Comparison of ENCODE assay signal across 12 cellular contexts in genomic region chr2:12430036-12430795, GRCh38.
DNase-seq lines count a peak whose midpoint lies in the region; ATAC-seq, FAIRE-seq and TF ChIP-seq lines count a peak whose summit lies in the region.
"Had no signal": no experiment of that assay in that cellular context is flagged by ENCODE, and none has a peak within 500 bp of the region (broad histone marks: within the 10 kb centered on the region; RNA-seq: fewer than 3 reads in every experiment).

No MANE protein-coding gene starts in this region.

- H3K27ac ChIP-seq in GM23248, result peak overlapping the region; percentile 47
- H3K27ac ChIP-seq in keratinocyte (ENCODE audit: control insufficient read depth, insufficient read depth, low read length), result no peak overlapping the region
- H3K27ac ChIP-seq: suprapubic skin had no signal

- H3K27me3 Mint-ChIP-seq in activated T-helper 2 cell treated with anti-CD3 and anti-CD28 coated beads, Interferon-gamma antibody, Interleukin-2, Interleukin-4, amounts not matched to agents 10 μg/mL and 5 μg/mL and 100 μg/mL, durations not matched to agents 14 hours and 24 hours and 36 hours (ENCODE audit: low read depth), result no peaks in the 10 kb centered on the region

- H3K4me3 ChIP-seq in GM23248 (no peak overlapping the region), keratinocyte (ENCODE audit: control insufficient read depth in 2 of 3, extremely low read depth in 1 of 3, insufficient read depth in 2 of 3, low read depth in 1 of 3, low read length in 3 of 3) (no peak overlapping the region)
- H3K4me3 ChIP-seq: lung, suprapubic skin had no signal

- H3K4me1 ChIP-seq in GM23248 (ENCODE audit: insufficient read depth) (peaks cover 25% of the 10 kb centered on the region), keratinocyte (ENCODE audit: control insufficient read depth, extremely low read depth, insufficient read depth, low read length) (peaks cover 9% of the 10 kb centered on the region)
- H3K4me1 ChIP-seq: suprapubic skin had no signal

- peaks cover 9% of the 10 kb centered on the region for H3F3A ChIP-seq in GM23248 (ENCODE audit: insufficient read depth)

- H3K79me2 ChIP-seq in GM23248 (ENCODE audit: insufficient read depth), result no peaks in the 10 kb centered on the region
- no peaks in the 10 kb centered on the region for H3K79me2 ChIP-seq in keratinocyte (ENCODE audit: control insufficient read depth, insufficient read depth, low read length)

- in situ Hi-C loops in GM23248 (cut with MboI), result no loop called here
- in situ Hi-C loops in KBM-7 (cut with MboI; ENCODE audit: low pct_unique_long_range_greater_than_20kb, low sequenced_read_pairs), result no loop called here

- no peaks in the 10 kb centered on the region for H3K9me2 ChIP-seq in GM23248 (ENCODE audit: insufficient read depth)

- H2AFZ ChIP-seq in GM23248 (peak overlapping the region; percentile 34; the same call in 1 of the 2 replicates), keratinocyte (ENCODE audit: control insufficient read depth, low read length) (peak overlapping the region; percentile 44)

- dilution Hi-C loops in keratinocyte (cut with MboI; ENCODE audit: extremely low pct_ligation_motif_present, low sequenced_read_pairs), result no loop called here

- H3K36me3 Mint-ChIP-seq in activated T-helper 2 cell treated with anti-CD3 and anti-CD28 coated beads, Interferon-gamma antibody, Interleukin-2, Interleukin-4, amounts not matched to agents 10 μg/mL and 5 μg/mL and 100 μg/mL, durations not matched to agents 14 hours and 24 hours and 36 hours (ENCODE audit: low read depth), result no peaks in the 10 kb centered on the region

- H3K9ac ChIP-seq in GM23248 (no peak overlapping the region), keratinocyte (ENCODE audit: control insufficient read depth, extremely low read depth, insufficient read depth, low read length) (no peak overlapping the region)

- TF ChIP-seq CTCF in keratinocyte (optimal IDR thresholded peaks at IDR 0.05 in 1 of 3, IDR thresholded peaks at IDR 0.05 in 1 of 3, conservative IDR thresholded peaks at IDR 0.05 in 1 of 3; ENCODE audit: extremely low read depth in 1 of 3, insufficient read depth in 2 of 3, low read length in 3 of 3), result no peak

- H3K9me1 ChIP-seq in keratinocyte (ENCODE audit: control insufficient read depth, extremely low read depth, insufficient read depth, low read length), result no peaks in the 10 kb centered on the region

- H3K9me3 ChIP-seq in GM23248 (ENCODE audit: low read depth), result no peaks in the 10 kb centered on the region
- H3K9me3 ChIP-seq in keratinocyte (ENCODE audit: control insufficient read depth, low read depth, low read length), result no peaks in the 10 kb centered on the region
- H3K9me3 ChIP-seq: suprapubic skin had no signal

- H4K20me1 ChIP-seq in GM23248 (ENCODE audit: insufficient read depth), result no peaks in the 10 kb centered on the region
- H4K20me1 ChIP-seq in keratinocyte (ENCODE audit: control insufficient read depth, extremely low read depth, insufficient read depth, low read length), result no peaks in the 10 kb centered on the region

- WGBS in GM23248 (ENCODE audit: low coverage in 1 of 2, low lambda C conversion rate in 2 of 2, missing lambda C conversion rate in 2 of 2), 2 experiments, result 47 to 53% methylated on average over 4 of the region's 4 CpGs

- no peaks in the 10 kb centered on the region for H3K36me3 ChIP-seq in GM23248 (ENCODE audit: low read depth)
- no peaks in the 10 kb centered on the region for H3K36me3 ChIP-seq in keratinocyte (ENCODE audit: control insufficient read depth in 2 of 2, extremely low read depth in 1 of 2, insufficient read depth in 2 of 2, low read length in 2 of 2)
- H3K36me3 ChIP-seq: suprapubic skin had no signal

- FAIRE-seq in keratinocyte (lab: Jason Lieb, UNC), result peak; percentile 56

- H3K27me3 ChIP-seq in GM23248 (replicated peaks; ENCODE audit: insufficient read depth) (no peaks in the 10 kb centered on the region), keratinocyte (ENCODE audit: control insufficient read depth, extremely low read depth, insufficient read depth, low read length) (no peaks in the 10 kb centered on the region)
- H3K27me3 ChIP-seq: suprapubic skin had no signal

- no peaks in the 10 kb centered on the region for H3K9me3 Mint-ChIP-seq in activated T-helper 2 cell treated with anti-CD3 and anti-CD28 coated beads, Interferon-gamma antibody, Interleukin-2, Interleukin-4, amounts not matched to agents 10 μg/mL and 5 μg/mL and 100 μg/mL, durations not matched to agents 14 hours and 24 hours and 36 hours

- H3K4me3 Mint-ChIP-seq in activated T-helper 2 cell treated with anti-CD3 and anti-CD28 coated beads, Interferon-gamma antibody, Interleukin-2, Interleukin-4, amounts not matched to agents 10 μg/mL and 5 μg/mL and 100 μg/mL, durations not matched to agents 14 hours and 24 hours and 36 hours (ENCODE audit: low read depth), result no peak overlapping the region

- intact Hi-C loops in activated T-helper 2 cell treated with anti-CD3 and anti-CD28 coated beads, Interferon-gamma antibody, Interleukin-2, Interleukin-4, amounts not matched to agents 10 μg/mL and 5 μg/mL and 100 μg/mL, durations not matched to agents 14 hours and 24 hours and 36 hours (cut with micrococcal nuclease), result loop anchor here (1.0 to 5.0 kb wide), 7 partner anchors 74 to 601 kb away; partner anchors contain the start of gene TRIB2

- peak overlapping the region; percentile 63 for H3K27ac Mint-ChIP-seq in activated T-helper 2 cell treated with anti-CD3 and anti-CD28 coated beads, Interferon-gamma antibody, Interleukin-2, Interleukin-4, amounts not matched to agents 10 μg/mL and 5 μg/mL and 100 μg/mL, durations not matched to agents 14 hours and 24 hours and 36 hours

- H3K4me2 ChIP-seq in GM23248 (ENCODE audit: unreplicated experiment), result peak overlapping the region; percentile 31
- peak overlapping the region; percentile 25 for H3K4me2 ChIP-seq in keratinocyte (ENCODE audit: control insufficient read depth, extremely low read depth, insufficient read depth, low read depth, low read length)

- ATAC-seq in GM18907 (IDR thresholded peaks at IDR 0.05; ENCODE audit: unreplicated experiment), result no peak

- peaks cover 26% of the 10 kb centered on the region for H3K4me1 Mint-ChIP-seq in activated T-helper 2 cell treated with anti-CD3 and anti-CD28 coated beads, Interferon-gamma antibody, Interleukin-2, Interleukin-4, amounts not matched to agents 10 μg/mL and 5 μg/mL and 100 μg/mL, durations not matched to agents 14 hours and 24 hours and 36 hours (ENCODE audit: low read depth)

- DNase-seq in AG08396 (ENCODE audit: low spot score) (peak; percentile 39), GM23248 (peak; percentile 89), keratinocyte (ENCODE audit: low read depth, low spot score) (no peak), mesenteric fat pad (ENCODE audit: low spot score) (no peak), KBM-7 (no peak), GF-D8 (lab: John Stamatoyannopoulos, UW) (no peak)
- no peak for DNase-seq in activated T-helper 2 cell treated with anti-CD3 and anti-CD28 coated beads, Interferon-gamma antibody, Interleukin-2, Interleukin-4, amounts not matched to agents 10 μg/mL and 5 μg/mL and 100 μg/mL, durations not matched to agents 14 hours and 24 hours and 36 hours (ENCODE audit: low spot score)
- DNase-seq: NCI-H1092 treated with DMSO at 0.1 percent for 48 hours, Right ventricle myocardium superior had no signal

Comparison
In these comparisons a context has a peak if more than half of its experiments do, and no peak if none do; other contexts are left out.
1. DNase-seq: peak in AG08396 (single experiment) and GM23248 (single experiment); none in activated T-helper 2 cell treated with anti-CD3 and anti-CD28 coated beads, Interferon-gamma antibody, Interleukin-2, Interleukin-4, amounts not matched to agents 10 μg/mL and 5 μg/mL and 100 μg/mL, durations not matched to agents 14 hours and 24 hours and 36 hours (single experiment), keratinocyte (single experiment), mesenteric fat pad (single experiment), KBM-7 (single experiment) and GF-D8 (single experiment).